In the genomic region with DNA sequence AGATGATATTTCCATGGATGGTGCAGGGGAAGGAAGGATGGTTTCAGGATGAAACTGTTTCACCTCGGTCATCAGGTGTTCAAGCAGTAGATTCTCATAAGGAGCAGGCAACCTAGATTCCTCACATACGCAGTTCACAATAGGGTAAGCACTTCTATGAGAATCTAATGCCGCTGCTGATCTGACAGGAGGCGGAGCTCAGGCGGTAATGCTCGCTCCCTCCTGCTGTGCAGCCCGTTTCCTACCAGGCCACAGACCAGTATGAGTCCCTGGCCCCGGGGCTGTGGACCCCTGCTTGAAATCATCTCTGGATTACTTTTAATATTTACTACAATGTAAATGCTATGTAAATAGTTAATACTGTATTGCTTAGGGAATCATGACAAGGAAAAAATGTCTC, we compare ENCODE assay signal across 27 cellular contexts.
DNase-seq lines count a peak whose midpoint lies in the region; TF ChIP-seq lines count a peak whose summit lies in the region.
"Had no signal": no experiment of that assay in that cellular context is flagged by ENCODE, and none has a peak within 500 bp of the region (broad histone marks: within the 10 kb centered on the region; RNA-seq: fewer than 3 reads in every experiment).

No MANE protein-coding gene starts in this region.

- no peak overlapping the region for H2AFZ ChIP-seq in neuronal stem cell (ENCODE audit: low read length)
- H2AFZ ChIP-seq: hepatocyte had no signal

- no peak overlapping the region for H4K91ac ChIP-seq in neuronal stem cell (ENCODE audit: low read depth, low read length, poor library complexity)

- no peak overlapping the region for H2BK15ac ChIP-seq in neuronal stem cell (ENCODE audit: low read length)

- no peaks in the 10 kb centered on the region for H3K79me1 ChIP-seq in neuronal stem cell (ENCODE audit: low read depth, low read length)

- no peak overlapping the region for H3K4me2 ChIP-seq in neuronal stem cell (ENCODE audit: insufficient read depth, low read length, poor library complexity, severe bottlenecking)
- H3K4me2 ChIP-seq: hepatocyte had no signal

- no peak overlapping the region for H2AK5ac ChIP-seq in neuronal stem cell (ENCODE audit: low read depth, low read length)

- no peak overlapping the region for H2BK5ac ChIP-seq in neuronal stem cell (ENCODE audit: low read length)

- H3K4me3 ChIP-seq in HEK293 (ENCODE audit: low read depth, low read length): no peak overlapping the region
- H3K4me3 ChIP-seq in choroid plexus epithelial cell (ENCODE audit: low read depth, low read length): no peak overlapping the region
- H3K4me3 ChIP-seq in neuronal stem cell (ENCODE audit: low read length in 2 of 2): no peak overlapping the region
- H3K4me3 ChIP-seq: esophagus muscularis mucosa, GM12878, hepatocyte, Peyer's patch, psoas muscle, upper lobe of right lung had no signal

- H3K4ac ChIP-seq in neuronal stem cell (ENCODE audit: low read length): no peak overlapping the region

- H3K23ac ChIP-seq in neuronal stem cell (ENCODE audit: low read depth, low read length, poor library complexity): no peak overlapping the region

- DNase-seq in NCI-H524 treated with DMSO at 0.1 percent for 48 hours (lab: John Stamatoyannopoulos, UW) (peak; percentile 3), choroid plexus epithelial cell (ENCODE audit: low read depth) (peak; percentile 4), neuronal stem cell (ENCODE audit: low spot score) (peak; percentile 15), dermis blood vessel endothelial cell (no peak), COLO668 (lab: John Stamatoyannopoulos, UW; ENCODE audit: unreplicated experiment) (no peak), HuH-7 (ENCODE audit: low spot score) (no peak)
- DNase-seq: activated CD4-positive, alpha-beta memory T cell treated with anti-CD3 and anti-CD28 coated beads for 36 hours; activated CD4-positive, CD25-positive, alpha-beta regulatory T cell treated with anti-CD3 and anti-CD28 coated beads, Interleukin-2, amount 50 U/mL, for 72 hours; activated CD8-positive, alpha-beta memory T cell treated with anti-CD3 and anti-CD28 coated beads, Interleukin-2, amount 50 U/mL, for 4 hours; activated naive CD4-positive, alpha-beta T cell treated with anti-CD3 and anti-CD28 coated beads, Interleukin-2, amount 10 ng/mL, durations not matched to agents 7 days and 5 days; amniotic stem cell; cortex of kidney; foreskin melanocyte; NCI-H2029 treated with DMSO at 0.1 percent for 48 hours; NCI-H446; Peyer's patch; psoas muscle; SHP77 treated with DMSO at 0.1 percent for 48 hours; stimulated activated CD4-positive, alpha-beta T cell treated with anti-CD3 and anti-CD28 coated beads, Interleukin-15, amount 100 ng/mL, for 24 hours; stimulated activated naive B cell treated with anti-CD40 and anti-IgM and Interleukin-4, amounts not matched to agents 10 μg/mL and 1 μg/mL and 100 μg/mL, for 72 hours; SW 1271; upper lobe of right lung had no signal

- H3K18ac ChIP-seq in neuronal stem cell (ENCODE audit: low read length): no peak overlapping the region

- no peak overlapping the region for H2BK12ac ChIP-seq in neuronal stem cell (ENCODE audit: low read length)

- no peaks in the 10 kb centered on the region for H3K9me3 ChIP-seq in HEK293 (ENCODE audit: control insufficient read depth, insufficient read depth, low read depth, low read length)
- no peaks in the 10 kb centered on the region for H3K9me3 ChIP-seq in neuronal stem cell (replicated peaks in 1 of 2; ENCODE audit: control insufficient read depth in 2 of 2, insufficient read depth in 1 of 2, low read depth in 1 of 2, low read length in 2 of 2)
- H3K9me3 ChIP-seq: esophagus muscularis mucosa, neutrophil, Peyer's patch, psoas muscle, upper lobe of right lung had no signal

- no peak overlapping the region for H4K8ac ChIP-seq in neuronal stem cell (ENCODE audit: low read depth, low read length)

- H3K4me1 ChIP-seq in HEK293 (ENCODE audit: control insufficient read depth, insufficient read depth, low read length): no peaks in the 10 kb centered on the region
- H3K4me1 ChIP-seq in neuronal stem cell (ENCODE audit: control insufficient read depth in 2 of 2, insufficient read depth in 1 of 2, low read depth in 1 of 2, low read length in 2 of 2): peaks cover 2 to 7% of the 10 kb centered on the region in 2 donors
- H3K4me1 ChIP-seq: esophagus muscularis mucosa, Peyer's patch, psoas muscle, upper lobe of right lung had no signal

- POLR2A ChIA-PET in HEK293 (lab: Yijun Ruan, JAX): no interaction called here

- no peaks in the 10 kb centered on the region for H3K27me3 ChIP-seq in neuronal stem cell (ENCODE audit: control insufficient read depth in 3 of 3, insufficient read depth in 3 of 3, low read depth in 1 of 3, low read length in 3 of 3)
- H3K27me3 ChIP-seq: esophagus muscularis mucosa, hepatocyte, neutrophil, Peyer's patch, upper lobe of right lung had no signal

- no peak overlapping the region for H2BK120ac ChIP-seq in neuronal stem cell (ENCODE audit: low read depth, low read length)

- CTCF ChIA-PET in HEK293 (lab: Yijun Ruan, JAX): no interaction called here

- H3K36me3 ChIP-seq in HEK293 (ENCODE audit: control insufficient read depth in 2 of 2, insufficient read depth in 1 of 2, low read length in 2 of 2): no peaks in the 10 kb centered on the region
- no peaks in the 10 kb centered on the region for H3K36me3 ChIP-seq in neuronal stem cell (replicated peaks in 1 of 2; ENCODE audit: control insufficient read depth in 2 of 2, insufficient read depth in 2 of 2, low read length in 2 of 2)
- H3K36me3 ChIP-seq: esophagus muscularis mucosa, neutrophil, Peyer's patch, upper lobe of right lung had no signal

- no peak overlapping the region for H3K27ac ChIP-seq in HEK293 (ENCODE audit: extremely low read depth, low read depth, low read length)
- no peak overlapping the region for H3K27ac ChIP-seq in neuronal stem cell (replicated peaks; ENCODE audit: low read length)
- H3K27ac ChIP-seq: esophagus muscularis mucosa, hepatocyte, neutrophil, Peyer's patch, psoas muscle, upper lobe of right lung had no signal

- WGBS in neuronal stem cell (ENCODE audit: extremely low coverage in 2 of 2, insufficient read length in 2 of 2, insufficient replicate concordance in 1 of 2), 2 donors: no CpG with 5 or more reads among the region's 8 CpGs

- no peak overlapping the region for H3K9ac ChIP-seq in neuronal stem cell (ENCODE audit: low read depth, low read length, poor library complexity)

- no peak overlapping the region for H3K14ac ChIP-seq in neuronal stem cell (ENCODE audit: low read length)

- TF ChIP-seq CTCF in HEK293 (tag by site-specific recombination; IDR thresholded peaks at IDR 0.05): no peak
- no peak for TF ChIP-seq CTCF in choroid plexus epithelial cell (conservative IDR thresholded peaks at IDR 0.05; ENCODE audit: low read depth, low read length)

TF ChIP-seq in HEK293, 187 proteins besides CTCF, POLR2A, EP300 and RAD21:
- TF ChIP-seq, protein P1, sequence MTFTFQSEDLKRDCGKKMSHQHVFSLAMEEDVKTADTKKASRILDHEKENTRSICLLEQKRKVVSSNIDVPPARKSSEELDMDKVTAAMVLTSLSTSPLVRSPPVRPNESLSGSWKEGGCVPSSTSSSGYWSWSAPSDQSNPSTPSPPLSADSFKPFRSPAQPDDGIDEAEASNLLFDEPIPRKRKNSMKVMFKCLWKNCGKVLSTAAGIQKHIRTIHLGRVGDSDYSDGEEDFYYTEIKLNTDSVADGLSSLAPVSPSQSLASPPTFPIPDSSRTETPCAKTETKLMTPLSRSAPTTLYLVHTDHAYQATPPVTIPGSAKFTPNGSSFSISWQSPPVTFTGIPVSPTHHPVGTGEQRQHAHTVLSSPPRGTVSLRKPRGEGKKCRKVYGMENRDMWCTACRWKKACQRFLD (tag by site-specific recombination; IDR thresholded peaks at IDR 0.05): no peak
- TF ChIP-seq ZNF560 (tag by site-specific recombination; IDR thresholded peaks at IDR 0.05; ENCODE audit: borderline replicate concordance) (no peak), ZNF24 (tag by site-specific recombination; IDR thresholded peaks at IDR 0.05) (no peak), ZBTB20 (tag by site-specific recombination; IDR thresholded peaks at IDR 0.05) (peak; percentile 71)

Comparison
In these comparisons a context has a peak if more than half of its experiments do, and no peak if none do; other contexts are left out.
1. DNase-seq: peak in NCI-H524 treated with DMSO at 0.1 percent for 48 hours (single experiment), choroid plexus epithelial cell (single experiment) and neuronal stem cell (single experiment); none in dermis blood vessel endothelial cell (single experiment), COLO668 (single experiment) and HuH-7 (single experiment).